29 cellular contexts compared by ENCODE assay signal in the genomic region with DNA sequence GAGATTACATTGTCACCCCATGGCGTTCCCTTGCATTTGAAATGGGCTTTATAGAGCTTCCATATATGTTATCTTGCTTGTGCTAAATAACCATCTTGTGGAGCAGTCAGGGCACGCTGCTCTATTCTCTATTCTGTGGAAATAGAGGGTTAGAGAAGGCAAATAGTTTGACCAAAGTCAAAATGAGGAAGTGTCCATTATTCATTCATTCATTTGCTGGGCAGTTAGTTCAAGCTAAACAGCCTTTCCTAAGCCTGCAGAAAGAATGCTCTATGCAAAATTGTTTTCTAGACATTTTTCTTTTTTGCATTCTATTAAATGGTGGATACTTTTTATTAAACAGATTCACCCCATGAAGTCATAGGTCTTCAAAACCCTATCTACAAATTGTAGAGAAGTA.
"Had no signal": no experiment of that assay in that cellular context is flagged by ENCODE, and none has a peak within 500 bp of the region (broad histone marks: within the 10 kb centered on the region; RNA-seq: fewer than 3 reads in every experiment).

No MANE protein-coding gene starts in this region.

- H3K4me1 ChIP-seq: SJCRH30 had no signal

- H3K27me3 ChIP-seq: ascending aorta, cardiac muscle cell, MG63 had no signal

- H3K4me3 Mint-ChIP-seq: activated CD4-positive, alpha-beta memory T cell treated with anti-CD3 and anti-CD28 coated beads, Interleukin-2, amount 10 ng/mL, durations not matched to agents 7 days and 5 days; activated naive CD4-positive, alpha-beta T cell treated with anti-CD3 and anti-CD28 coated beads, Interleukin-2, amount 50 U/mL, for 24 hours; activated naive CD8-positive, alpha-beta T cell treated with anti-CD3 and anti-CD28 coated beads, Interleukin-2, amount 10 ng/mL, durations not matched to agents 7 days and 5 days; activated T-cell treated with anti-CD3 and anti-CD28 coated beads, Interleukin-2, amount 50 U/mL, for 24 hours; central memory CD8-positive, alpha-beta T cell had no signal

- H3K36me3 Mint-ChIP-seq: activated naive CD4-positive, alpha-beta T cell treated with anti-CD3 and anti-CD28 coated beads, Interleukin-2, amount 50 U/mL, for 24 hours; activated naive CD8-positive, alpha-beta T cell treated with anti-CD3 and anti-CD28 coated beads, Interleukin-2, amount 10 ng/mL, durations not matched to agents 7 days and 5 days had no signal

- DNase-seq: activated CD4-positive, alpha-beta memory T cell treated with anti-CD3 and anti-CD28 coated beads, Interleukin-2, amount 10 ng/mL, durations not matched to agents 7 days and 5 days; activated CD4-positive, alpha-beta T cell treated with anti-CD3 and anti-CD28 coated beads for 1 hour; activated CD4-positive, alpha-beta T cell treated with anti-CD3 and anti-CD28 coated beads for 48 hours; activated CD4-positive, CD25-positive, alpha-beta regulatory T cell; activated gamma-delta T cell; activated naive CD4-positive, alpha-beta T cell treated with Interleukin-2 at 50 U/mL for 16 hours; activated naive CD8-positive, alpha-beta T cell treated with anti-CD3 and anti-CD28 coated beads, Interleukin-2, amount 10 ng/mL, durations not matched to agents 7 days and 5 days; activated T-cell treated with anti-CD3 and anti-CD28 coated beads, Interleukin-2, amount 50 U/mL, for 24 hours; amygdala; Kasumi-1; KG1; NCI-H1105; NCI-H1436; NCI-H1694; NCI-H1930; NCI-H345; NCI-H524 treated with DMSO at 0.1 percent for 48 hours; NK-92 treated with Interleukin-12 subunit alpha and Interleukin-12 subunit beta, amount 100 ng/mL, for 24 hours; SHP77; SJCRH30; T1000; WERI-Rb-1 had no signal

- H3K4me3 ChIP-seq: ascending aorta, cardiac muscle cell, MG63, SJCRH30, SK-N-MC had no signal

- H3K36me3 ChIP-seq: ascending aorta, cardiac muscle cell, MG63, SJCRH30, WERI-Rb-1 had no signal

- H3K27ac ChIP-seq: cardiac muscle cell, SJCRH30, SK-N-MC, WERI-Rb-1 had no signal

- H3K9me3 Mint-ChIP-seq: activated T-cell treated with anti-CD3 and anti-CD28 coated beads, Interleukin-2, amount 50 U/mL, for 24 hours; central memory CD8-positive, alpha-beta T cell had no signal

- H3K27me3 Mint-ChIP-seq: activated CD4-positive, alpha-beta memory T cell treated with anti-CD3 and anti-CD28 coated beads, Interleukin-2, amount 10 ng/mL, durations not matched to agents 7 days and 5 days had no signal

- H3K27ac Mint-ChIP-seq: activated CD4-positive, alpha-beta memory T cell treated with anti-CD3 and anti-CD28 coated beads, Interleukin-2, amount 10 ng/mL, durations not matched to agents 7 days and 5 days; activated naive CD4-positive, alpha-beta T cell treated with anti-CD3 and anti-CD28 coated beads, Interleukin-2, amount 50 U/mL, for 24 hours; activated naive CD8-positive, alpha-beta T cell treated with anti-CD3 and anti-CD28 coated beads, Interleukin-2, amount 10 ng/mL, durations not matched to agents 7 days and 5 days; activated T-cell treated with anti-CD3 and anti-CD28 coated beads, Interleukin-2, amount 50 U/mL, for 24 hours; activated T-helper 2 cell treated with anti-CD3 and anti-CD28 coated beads, Interferon-gamma antibody, Interleukin-2, Interleukin-4, amounts not matched to agents 10 μg/mL and 5 μg/mL and 100 μg/mL, durations not matched to agents 14 hours and 24 hours and 36 hours had no signal

- H3K9me3 ChIP-seq: ascending aorta, MG63, SJCRH30 had no signal

- H3K4me1 Mint-ChIP-seq: activated CD4-positive, alpha-beta memory T cell treated with anti-CD3 and anti-CD28 coated beads, Interleukin-2, amount 10 ng/mL, durations not matched to agents 7 days and 5 days; activated naive CD8-positive, alpha-beta T cell treated with anti-CD3 and anti-CD28 coated beads, Interleukin-2, amount 10 ng/mL, durations not matched to agents 7 days and 5 days; central memory CD8-positive, alpha-beta T cell had no signal
